17 cellular contexts compared by ENCODE assay signal in genomic region chr4:134627386-134627785, GRCh38.
A peak's percentile ranks its signal among the peaks of the same experiment; 100 is the strongest.
DNase-seq lines count a peak whose midpoint lies in the region; ATAC-seq, FAIRE-seq and TF ChIP-seq lines count a peak whose summit lies in the region.
"Had no signal": no experiment of that assay in that cellular context is flagged by ENCODE, and none has a peak within 500 bp of the region (broad histone marks: within the 10 kb centered on the region; RNA-seq: fewer than 3 reads in every experiment).

No MANE protein-coding gene starts in this region.

- H4K8ac ChIP-seq in H1 (ENCODE audit: extremely low read depth, insufficient read depth, low read length) (no peak overlapping the region), trophoblast cell (ENCODE audit: low read depth, low read length) (peak overlapping the region; percentile 57)

- intact Hi-C loops in spleen (cut with DNase I; ENCODE audit: low total_unique reads) (no loop called here), head of caudate nucleus (cut with DNase I) (no loop called here)

- TF ChIP-seq RAD21 in H1 (IDR thresholded peaks at IDR 0.05 in 1 of 2, conservative IDR thresholded peaks at IDR 0.05 in 1 of 2; ENCODE audit: low read depth in 2 of 2, low read length in 2 of 2), result no peak

- peak overlapping the region; percentile 55 for H2BK120ac ChIP-seq in H1 (replicated peaks; ENCODE audit: low read depth, low read length)
- H2BK120ac ChIP-seq in trophoblast cell (ENCODE audit: insufficient read depth, low read length, poor library complexity), result peak overlapping the region; percentile 64

- no peak overlapping the region for H2BK15ac ChIP-seq in H1 (ENCODE audit: low read length)

- H3K4ac ChIP-seq in H1 (replicated peaks; ENCODE audit: insufficient read length, low read depth, low read length), result no peak overlapping the region
- peak overlapping the region; percentile 15 for H3K4ac ChIP-seq in trophoblast cell (ENCODE audit: low read depth, low read length)

- no peaks in the 10 kb centered on the region for H3K23me2 ChIP-seq in H1 (ENCODE audit: low read depth, low read length)

- POLR2A ChIA-PET in H1 (lab: Charles Lee; ENCODE audit: partially characterized antibody), result no interaction called here

- CTCF ChIA-PET in H1 (lab: Charles Lee; ENCODE audit: partially characterized antibody), result no interaction called here

- peak overlapping the region; percentile 44; the same call in 1 of the 2 replicates for H3K27ac ChIP-seq in HUES6 (ENCODE audit: low read depth, low read length)
- H3K27ac ChIP-seq in H1 (ENCODE audit: low read depth, low read length), result no peak overlapping the region
- H3K27ac ChIP-seq in trophoblast cell (ENCODE audit: low read depth, low read length), result no peak overlapping the region
- H3K27ac ChIP-seq in spleen, result no peak overlapping the region
- H3K27ac ChIP-seq in SJCRH30, result no peak overlapping the region
- H3K27ac ChIP-seq: SJSA1 had no signal

- H3K4me3 ChIP-seq in HUES6 (ENCODE audit: low read depth, low read length) (no peak overlapping the region), H1 (ENCODE audit: extremely low read depth in 1 of 4, insufficient read depth in 2 of 4, low read depth in 3 of 4, low read length in 4 of 4) (no peak overlapping the region), trophoblast cell (ENCODE audit: low read depth, low read length) (no peak overlapping the region), spleen (no peak overlapping the region), SJCRH30 (no peak overlapping the region)
- H3K4me3 ChIP-seq: SJSA1 had no signal

- H3K18ac ChIP-seq in H1 (ENCODE audit: extremely low read depth, low read length), result no peak overlapping the region; the same call in 1 of the 2 replicates
- H3K18ac ChIP-seq in trophoblast cell (ENCODE audit: low read length), result no peak overlapping the region

- H2BK5ac ChIP-seq in H1 (ENCODE audit: low read depth, low read length) (no peak overlapping the region), trophoblast cell (ENCODE audit: low read depth, low read length, poor library complexity) (no peak overlapping the region)

- ATAC-seq in left lobe of liver, result peak; percentile 32
- ATAC-seq: CD8-positive, alpha-beta T cell had no signal

- H2BK12ac ChIP-seq in H1 (ENCODE audit: low read depth, low read length) (peak overlapping the region; percentile 92), trophoblast cell (ENCODE audit: low read length) (peak overlapping the region; percentile 67)

- H2AK5ac ChIP-seq in H1 (ENCODE audit: low read depth, low read length) (peak overlapping the region; percentile 33; the same call in 1 of the 2 replicates), trophoblast cell (ENCODE audit: low read length) (no peak overlapping the region)

- H3K4me1 ChIP-seq in HUES6 (ENCODE audit: control insufficient read depth, insufficient read depth, low read length), result peaks cover 47% of the 10 kb centered on the region
- H3K4me1 ChIP-seq in H1 (replicated peaks in 1 of 4; ENCODE audit: control insufficient read depth in 3 of 4, insufficient read depth in 4 of 4, low read length in 3 of 4), result peaks cover 0 to 13% (median 6%) of the 10 kb centered on the region in 4 experiments; a peak in 4 of 7 replicates
- H3K4me1 ChIP-seq in trophoblast cell (ENCODE audit: control insufficient read depth in 1 of 2, insufficient read depth in 2 of 2, low read length in 2 of 2), result peaks cover 4% of the 10 kb centered on the region in 2 experiments
- no peaks in the 10 kb centered on the region for H3K4me1 ChIP-seq in spleen
- H3K4me1 ChIP-seq in SJCRH30, result peaks cover 16% of the 10 kb centered on the region
- H3K4me1 ChIP-seq: SJSA1 had no signal

- no peak overlapping the region for H3K56ac ChIP-seq in H1 (replicated peaks; ENCODE audit: insufficient read length, low read depth, low read length)

- H4K91ac ChIP-seq in H1 (replicated peaks; ENCODE audit: insufficient read length, low read length) (peak overlapping the region; percentile 73), trophoblast cell (ENCODE audit: low read depth, low read length) (peak overlapping the region; percentile 15)

- TF ChIP-seq CTCF in H1 (IDR thresholded peaks at IDR 0.05; ENCODE audit: control extremely low read depth in 1 of 3, insufficient read depth in 1 of 3, low read depth in 1 of 3, low read length in 3 of 3), result no peak
- TF ChIP-seq CTCF in spleen (IDR thresholded peaks at IDR 0.05 in 8 of 11, conservative IDR thresholded peaks at IDR 0.05 in 3 of 11), result no peak

- H3K4me2 ChIP-seq in H1 (ENCODE audit: insufficient read depth in 1 of 2, low read depth in 2 of 2, low read length in 2 of 2), result no peak overlapping the region
- no peak overlapping the region for H3K4me2 ChIP-seq in trophoblast cell (ENCODE audit: low read length)

- no peaks in the 10 kb centered on the region for H3K27me3 ChIP-seq in HUES6 (ENCODE audit: control insufficient read depth, insufficient read depth, low read length)
- no peaks in the 10 kb centered on the region for H3K27me3 ChIP-seq in H1 (replicated peaks in 1 of 4; ENCODE audit: control insufficient read depth in 3 of 4, extremely low read depth in 1 of 4, insufficient read depth in 3 of 4, low read length in 3 of 4)
- no peaks in the 10 kb centered on the region for H3K27me3 ChIP-seq in trophoblast cell (ENCODE audit: insufficient read depth, low read length)
- H3K27me3 ChIP-seq in spleen (replicated peaks in 1 of 7), result no peaks in the 10 kb centered on the region
- no peaks in the 10 kb centered on the region for H3K27me3 ChIP-seq in SJCRH30
- H3K27me3 ChIP-seq: SJSA1 had no signal

- no peak overlapping the region for H4K12ac ChIP-seq in trophoblast cell (ENCODE audit: low read depth, low read length)

- no peak overlapping the region for H3K14ac ChIP-seq in H1 (ENCODE audit: insufficient read length)
- H3K14ac ChIP-seq in trophoblast cell (ENCODE audit: low read length), result peak overlapping the region; percentile 20

- no peaks in the 10 kb centered on the region for H4K20me1 ChIP-seq in H1 (replicated peaks in 1 of 2; ENCODE audit: control insufficient read depth in 1 of 2, insufficient read depth in 2 of 2, low read length in 2 of 2)

- no peaks in the 10 kb centered on the region for H3K79me2 ChIP-seq in H1 (ENCODE audit: control insufficient read depth in 1 of 2, insufficient read depth in 2 of 2, low read length in 2 of 2)
- no peaks in the 10 kb centered on the region for H3K79me2 ChIP-seq in trophoblast cell (ENCODE audit: control insufficient read depth, insufficient read depth, low read length, poor library complexity)

- H3K36me3 ChIP-seq in HUES6 (ENCODE audit: control insufficient read depth, insufficient read depth, low read length) (no peaks in the 10 kb centered on the region), H1 (ENCODE audit: control insufficient read depth in 2 of 4, insufficient read depth in 4 of 4, low read length in 3 of 4) (no peaks in the 10 kb centered on the region), trophoblast cell (ENCODE audit: control insufficient read depth in 1 of 2, insufficient read depth in 2 of 2, low read length in 2 of 2) (no peaks in the 10 kb centered on the region), spleen (no peaks in the 10 kb centered on the region), SJCRH30 (no peaks in the 10 kb centered on the region)
- H3K36me3 ChIP-seq: SJSA1 had no signal

- H2BK20ac ChIP-seq in H1 (ENCODE audit: low read length), result peak overlapping the region; percentile 90; the same call in 1 of the 2 replicates

- 88% methylated on average over 3 of the region's 3 CpGs; no CpG with 5 or more reads in 1 of the 2 experiments for WGBS in H1 (ENCODE audit: extremely low coverage in 1 of 2, insufficient coverage in 1 of 2, insufficient read length in 1 of 2, insufficient replicate concordance in 2 of 2, low coverage in 1 of 2, low lambda C conversion rate in 2 of 2, missing lambda C conversion rate in 1 of 2), 2 experiments
- no CpG with 5 or more reads among the region's 3 CpGs for WGBS in trophoblast cell (ENCODE audit: extremely low coverage, insufficient coverage, insufficient read length)
- 80 to 88% (median 80%) methylated on average over 3 of the region's 3 CpGs for WGBS in spleen, 5 donors

- H3K9ac ChIP-seq in HUES6 (ENCODE audit: low read length) (peak overlapping the region; percentile 22), H1 (replicated peaks in 1 of 4; ENCODE audit: extremely low read depth in 1 of 4, low read depth in 3 of 4, low read length in 3 of 4) (no peak overlapping the region), trophoblast cell (ENCODE audit: low read length) (no peak overlapping the region)

- FAIRE-seq in H1 (lab: Jason Lieb, UNC), result no peak
- FAIRE-seq: H54 had no signal

- H3K79me1 ChIP-seq in H1 (ENCODE audit: low read depth, low read length) (no peaks in the 10 kb centered on the region), trophoblast cell (ENCODE audit: low read length) (peaks cover 8% of the 10 kb centered on the region)

- H2AFZ ChIP-seq in H1 (ENCODE audit: low read length) (no peak overlapping the region), trophoblast cell (ENCODE audit: insufficient read depth, low read length, poor library complexity) (no peak overlapping the region)

- DNase-seq in H1 (ENCODE audit: low read depth in 1 of 2, low spot score in 2 of 2) (no peak), left lobe of liver (ENCODE audit: low spot score) (no peak), trophoblast cell (no peak), spleen (no peak), NCI-H1694 (lab: John Stamatoyannopoulos, UW) (no peak), head of caudate nucleus (no peak), SJCRH30 (no peak)
- DNase-seq: CD8-positive, alpha-beta T cell; NCI-H1436; NCI-H2081 treated with DMSO at 0.1 percent for 48 hours; NCI-H226; NCI-H526; OCI-M1; RPMI8226 had no signal

- no peak overlapping the region for H4K5ac ChIP-seq in H1 (ENCODE audit: insufficient read length, low read depth, low read length)

- H3K9me3 ChIP-seq in HUES6 (ENCODE audit: control insufficient read depth, insufficient read depth, low read depth, low read length) (no peaks in the 10 kb centered on the region), H1 (ENCODE audit: insufficient read depth in 2 of 2, low read depth in 1 of 2, low read length in 1 of 2) (no peaks in the 10 kb centered on the region), trophoblast cell (ENCODE audit: insufficient read depth, low read depth, low read length) (no peaks in the 10 kb centered on the region), spleen (no peaks in the 10 kb centered on the region), SJCRH30 (replicated peaks) (no peaks in the 10 kb centered on the region)
- H3K9me3 ChIP-seq: SJSA1 had no signal

- no peak for TF ChIP-seq EP300 in H1 (IDR thresholded peaks at IDR 0.05; ENCODE audit: borderline replicate concordance in 1 of 2, low read depth in 2 of 2, low read length in 2 of 2)

- H3K23ac ChIP-seq in H1 (ENCODE audit: insufficient read length), result no peak overlapping the region
- no peak overlapping the region for H3K23ac ChIP-seq in trophoblast cell (ENCODE audit: low read length)

- TF ChIP-seq POLR2A in H1 (IDR thresholded peaks at IDR 0.05; ENCODE audit: control extremely low read depth in 1 of 2, low read depth in 2 of 2, low read length in 2 of 2), result no peak
- no peak for TF ChIP-seq POLR2A in spleen (IDR thresholded peaks at IDR 0.05)

TF ChIP-seq in H1, 55 proteins besides CTCF, POLR2A, EP300 and RAD21 (continues in another document):
- no peak for TF ChIP-seq JUN (IDR thresholded peaks at IDR 0.05; ENCODE audit: low read depth, low read length)
